In the genomic region with DNA sequence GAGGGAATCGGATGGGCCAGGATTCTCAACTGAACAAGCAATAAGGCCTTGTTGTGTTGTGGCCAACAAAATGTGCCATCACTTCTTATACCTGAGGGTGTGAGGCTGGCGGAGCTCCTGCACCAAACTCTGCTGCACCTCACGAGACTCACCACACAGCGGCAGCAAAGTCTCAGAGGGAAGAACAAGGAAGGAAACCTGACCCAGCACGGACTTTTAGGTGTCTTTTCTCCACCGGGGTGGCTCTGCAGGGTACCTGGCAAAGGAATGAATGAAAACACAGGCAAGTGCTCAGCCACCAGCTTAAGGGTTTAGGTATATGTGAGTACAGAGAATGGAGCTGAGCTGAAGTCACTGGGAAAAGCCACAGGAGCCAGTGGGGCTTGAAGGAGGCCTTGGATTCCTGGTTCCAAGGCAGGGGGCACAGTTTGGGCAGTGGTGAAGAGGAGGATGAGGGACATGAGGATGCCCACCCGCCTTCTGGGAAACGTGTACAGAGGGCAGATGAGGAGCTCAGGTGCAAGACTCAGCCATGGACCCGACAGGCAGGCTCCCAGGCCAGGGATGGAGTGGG, we compare ENCODE assay signal across 9 cellular contexts. TPM values are rescaled to one million over a fixed set of nuclear protein-coding genes. Genes with fewer than 3 reads are reported as not detected.
DNase-seq lines count a peak whose midpoint lies in the region; ATAC-seq, FAIRE-seq and TF ChIP-seq lines count a peak whose summit lies in the region.
"Had no signal": no experiment of that assay in that cellular context is flagged by ENCODE, and none has a peak within 500 bp of the region (broad histone marks: within the 10 kb centered on the region; RNA-seq: fewer than 3 reads in every experiment).

No MANE protein-coding gene starts in this region.

- peak; percentile 29 for FAIRE-seq in GM18507 (lab: Jason Lieb, UNC)
- FAIRE-seq in GM12878 (lab: Jason Lieb, UNC), result no peak

- SMC1A ChIA-PET in GM12878 (lab: Charles Lee; ENCODE audit: uncharacterized antibody, unreplicated experiment), result interaction anchor here (0.6 to 1.3 kb wide), 2 partner anchors 29 to 103 kb away, joined by 3 to 5 read pairs; no protein-coding TSS in a partner anchor

- WGBS in GM12878 (ENCODE audit: insufficient coverage, insufficient replicate concordance, low lambda C conversion rate, missing lambda C conversion rate), result 15% methylated on average over 9 of the region's 9 CpGs
- 48 to 49% methylated on average over 9 of the region's 9 CpGs for WGBS in testis, 2 donors

- TF ChIP-seq RAD21 in GM12878 (IDR thresholded peaks at IDR 0.05; ENCODE audit: insufficient read depth, low read depth, low read length), result peak; percentile 59

- RAD21 ChIA-PET in GM12878 (lab: Charles Lee; ENCODE audit: unreplicated experiment), result interaction anchor here (0.6 to 1.2 kb wide), 3 partner anchors 68 to 200 kb away, joined by 3 read pairs; no protein-coding TSS in a partner anchor

- H3K27me3 ChIP-seq in GM12878 (replicated peaks in 1 of 2; ENCODE audit: control insufficient read depth in 2 of 2, insufficient read depth in 2 of 2, low read length in 1 of 2) (no peaks in the 10 kb centered on the region), testis (no peaks in the 10 kb centered on the region)

- intact Hi-C loops in GM12878 (cut with micrococcal nuclease; ENCODE audit: unreplicated experiment), result loop anchor here (2.0 to 10.0 kb wide), 2 partner anchors 17 to 101 kb away; no protein-coding TSS in a partner anchor
- intact Hi-C loops in testis (cut with DNase I; ENCODE audit: low total_unique reads), result no loop called here

- in situ Hi-C loops in GM12878 (cut with MboI), result no loop called here

- no TSS peak for BruUV-seq in GM12878 (replicated peaks; lab: Mats Ljungman, UMichigan)

- H3K36me3 ChIP-seq in GM12878 (ENCODE audit: control insufficient read depth in 2 of 2, insufficient read depth in 2 of 2, low read length in 1 of 2) (no peaks in the 10 kb centered on the region), testis (ENCODE audit: low read depth, missing control alignments) (no peaks in the 10 kb centered on the region)

- H3K4me1 ChIP-seq in GM12878 (ENCODE audit: control insufficient read depth, insufficient read depth, low read length) (no peaks in the 10 kb centered on the region), testis (no peaks in the 10 kb centered on the region)

- no peak overlapping the region for H3K9ac ChIP-seq in GM12878 (ENCODE audit: control insufficient read depth, insufficient read depth, low read length)

- no peaks in the 10 kb centered on the region for H3K79me2 ChIP-seq in GM12878 (ENCODE audit: control insufficient read depth, insufficient read depth, low read length)

- TF ChIP-seq EP300 in GM12878 (IDR thresholded peaks at IDR 0.05; ENCODE audit: borderline replicate concordance in 1 of 2, control insufficient read depth in 1 of 2, low read depth in 2 of 2, low read length in 2 of 2), result no peak

- TF ChIP-seq CTCF in C4-2B (conservative IDR thresholded peaks at IDR 0.05), result peak; percentile 98
- TF ChIP-seq CTCF in GM12878 (IDR thresholded peaks at IDR 0.05 in 2 of 3, conservative IDR thresholded peaks at IDR 0.05 in 1 of 3; ENCODE audit: control insufficient read depth in 2 of 3, extremely low read depth in 1 of 3, insufficient read depth in 1 of 3, low read depth in 3 of 3, low read length in 3 of 3), result peak; percentile 64 to 83 (median 81)
- peak; percentile 23 to 56 (median 52) for TF ChIP-seq CTCF in testis (IDR thresholded peaks at IDR 0.05)

- POLR2A ChIA-PET in GM12878 (lab: Charles Lee), result interaction anchor here (0.5 kb wide), 1 partner anchor 64 kb away, joined by 4 read pairs; no protein-coding TSS in a partner anchor

- no peaks in the 10 kb centered on the region; the same call in 1 of the 2 replicates for H4K20me1 ChIP-seq in GM12878 (ENCODE audit: control insufficient read depth, insufficient read depth)

- H3K27ac ChIP-seq in C4-2B (peak overlapping the region; percentile 30), GM12878 (ENCODE audit: control insufficient read depth, insufficient read depth) (no peak overlapping the region), testis (no peak overlapping the region)

- DNase-seq in GM18507 (ENCODE audit: extremely low spot score, insufficient read length, low read depth) (peak; percentile 28), NCI-H748 (lab: John Stamatoyannopoulos, UW; ENCODE audit: unreplicated experiment) (peak; percentile 65), GM12878 (ENCODE audit: low read depth, low spot score) (no peak), kidney glomerular epithelial cell (lab: John Stamatoyannopoulos, UW) (peak; percentile 11), testis (peak; percentile 73), SW 1271 (lab: John Stamatoyannopoulos, UW) (no peak)

- no peak overlapping the region for H3K4me2 ChIP-seq in GM12878 (ENCODE audit: control insufficient read depth, insufficient read depth)

- ATAC-seq in HG03175 (IDR thresholded peaks at IDR 0.05; ENCODE audit: unreplicated experiment), result peak; percentile 78
- ATAC-seq in GM12878, result peak; percentile 96

- no peak for TF ChIP-seq POLR2A in GM12878 (IDR thresholded peaks at IDR 0.05; ENCODE audit: low read depth, low read length)
- TF ChIP-seq POLR2A in testis (IDR thresholded peaks at IDR 0.05), result no peak

- H3K9me3 ChIP-seq in GM12878 (replicated peaks; ENCODE audit: control insufficient read depth, insufficient read depth, low read length) (no peaks in the 10 kb centered on the region), testis (no peaks in the 10 kb centered on the region)

- H3K4me3 ChIP-seq in GM12878, result no peak overlapping the region
- no peak overlapping the region for H3K4me3 ChIP-seq in testis

- CTCF ChIA-PET in GM12878 (lab: Yijun Ruan, JAX), result interaction anchor here (1.0 to 2.6 kb wide), 4 partner anchors 68 to 576 kb away, joined by 3 to 10 read pairs (median 6); no protein-coding TSS in a partner anchor

- peak overlapping the region; percentile 58; the same call in 1 of the 2 replicates for H2AFZ ChIP-seq in GM12878 (ENCODE audit: control insufficient read depth, low read depth, low read length)

TF ChIP-seq in GM12878, 131 proteins besides CTCF, POLR2A, EP300 and RAD21:
- TF ChIP-seq SMC3 (IDR thresholded peaks at IDR 0.05; ENCODE audit: borderline replicate concordance, low read length), result peak; percentile 44; the same call in 1 of the 2 replicates
- TF ChIP-seq, protein P1, sequence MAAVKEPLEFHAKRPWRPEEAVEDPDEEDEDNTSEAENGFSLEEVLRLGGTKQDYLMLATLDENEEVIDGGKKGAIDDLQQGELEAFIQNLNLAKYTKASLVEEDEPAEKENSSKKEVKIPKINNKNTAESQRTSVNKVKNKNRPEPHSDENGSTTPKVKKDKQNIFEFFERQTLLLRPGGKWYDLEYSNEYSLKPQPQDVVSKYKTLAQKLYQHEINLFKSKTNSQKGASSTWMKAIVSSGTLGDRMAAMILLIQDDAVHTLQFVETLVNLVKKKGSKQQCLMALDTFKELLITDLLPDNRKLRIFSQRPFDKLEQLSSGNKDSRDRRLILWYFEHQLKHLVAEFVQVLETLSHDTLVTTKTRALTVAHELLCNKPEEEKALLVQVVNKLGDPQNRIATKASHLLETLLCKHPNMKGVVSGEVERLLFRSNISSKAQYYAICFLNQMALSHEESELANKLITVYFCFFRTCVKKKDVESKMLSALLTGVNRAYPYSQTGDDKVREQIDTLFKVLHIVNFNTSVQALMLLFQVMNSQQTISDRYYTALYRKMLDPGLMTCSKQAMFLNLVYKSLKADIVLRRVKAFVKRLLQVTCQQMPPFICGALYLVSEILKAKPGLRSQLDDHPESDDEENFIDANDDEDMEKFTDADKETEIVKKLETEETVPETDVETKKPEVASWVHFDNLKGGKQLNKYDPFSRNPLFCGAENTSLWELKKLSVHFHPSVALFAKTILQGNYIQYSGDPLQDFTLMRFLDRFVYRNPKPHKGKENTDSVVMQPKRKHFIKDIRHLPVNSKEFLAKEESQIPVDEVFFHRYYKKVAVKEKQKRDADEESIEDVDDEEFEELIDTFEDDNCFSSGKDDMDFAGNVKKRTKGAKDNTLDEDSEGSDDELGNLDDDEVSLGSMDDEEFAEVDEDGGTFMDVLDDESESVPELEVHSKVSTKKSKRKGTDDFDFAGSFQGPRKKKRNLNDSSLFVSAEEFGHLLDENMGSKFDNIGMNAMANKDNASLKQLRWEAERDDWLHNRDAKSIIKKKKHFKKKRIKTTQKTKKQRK (IDR thresholded peaks at IDR 0.05; ENCODE audit: low read depth, low read length), result no peak
TF ChIP-seq in GM12878: peak in this region for 1.

RNA-seq across cellular contexts. Expression of a gene that starts 31.1 kb away (rescaled TPM):
- total RNA-seq in GM12878 (2013; cell fraction: nucleolus; rRNA removed), result not detected in 2 replicates
- total RNA-seq in GM12878 (2014; rRNA removed), result not detected in 2 replicates
- total RNA-seq in GM12878 (2014; rRNA removed; fragmentation: Illumina TruSeq; extraction: Trizol), result not detected in 2 replicates
- not detected in 2 replicates for total RNA-seq in GM12878 (2021)
- polyA plus RNA-seq in GM12878 (2011; ENCODE audit: low read depth), result not detected
- polyA plus RNA-seq in GM12878 (2011; rRNA removed), result not detected in 2 replicates
- not detected in 2 replicates for polyA plus RNA-seq in GM12878 (2011; cell fraction: cytosol; rRNA removed)
- not detected in 2 replicates for polyA plus RNA-seq in GM12878 (2011; cell fraction: nucleus; rRNA removed)
- polyA plus RNA-seq in GM12878 (2012), result not detected in 2 replicates
- polyA plus RNA-seq in GM12878 (2014; fragmentation: Illumina TruSeq; extraction: Trizol), result not detected in 2 replicates
- not detected for polyA plus RNA-seq in GM12878 (2014; fragmentation: Nextera tagmentation; extraction: Ambion mirVana)
- not detected in 2 replicates for polyA plus RNA-seq in GM12878 (2014; rRNA removed)
- not detected for polyA plus RNA-seq in GM12878 (2016; fragmentation: Nextera tagmentation; extraction: Ambion mirVana)
- polyA minus RNA-seq in GM12878 (2011; rRNA and poly(A)+ RNA removed), result not detected in 2 replicates
- polyA minus RNA-seq in GM12878 (2011; cell fraction: cytosol; rRNA and poly(A)+ RNA removed), result not detected in 2 replicates
- polyA minus RNA-seq in GM12878 (2011; cell fraction: nucleus; rRNA and poly(A)+ RNA removed), result not detected in 2 replicates
- under 1 TPM in 1 of 2 donors, not detected in 1; 0.24 TPM for total RNA-seq in testis
- polyA plus RNA-seq in testis (ENCODE audit: insufficient read depth, low read depth, low replicate concordance), result not detected
- polyA plus RNA-seq: IgD-negative memory B cell had no signal

Comparison
In these comparisons a context has a peak if more than half of its experiments do, and no peak if none do; other contexts are left out.
1. DNase-seq: peak in GM18507 (single experiment), NCI-H748 (single experiment), kidney glomerular epithelial cell (single experiment) and testis (single experiment); none in GM12878 (single experiment) and SW 1271 (0 of 2).
2. Peak in every context shown above with its lines, with median percentiles within 50 percentile points of each other: CTCF ChIP-seq.